Comparison of ENCODE assay signal across 8 cellular contexts in genomic region chr5:37837101-37838032, GRCh38. TPM values are rescaled to one million over a fixed set of nuclear protein-coding genes. Genes with fewer than 3 reads are reported as not detected.
DNase-seq lines count a peak whose midpoint lies in the region; ATAC-seq, FAIRE-seq and TF ChIP-seq lines count a peak whose summit lies in the region.

No MANE protein-coding gene starts in this region.

- H3K27ac ChIP-seq in A549 (peak overlapping the region in 1 of 2 experiments; percentile 20; a peak in 1 of 6 replicates), suprapubic skin (no peak overlapping the region)

- H3K4me2 ChIP-seq in A549, result peak overlapping the region; percentile 95

- H3K4me1 ChIP-seq in A549 (peaks cover 18% of the 10 kb centered on the region), suprapubic skin (peaks cover 47% of the 10 kb centered on the region)

- peak; percentile 82 for TF ChIP-seq RAD21 in A549 (conservative IDR thresholded peaks at IDR 0.05 in 1 of 2, IDR thresholded peaks at IDR 0.05 in 1 of 2)

- peaks cover 29% of the 10 kb centered on the region for H3K4me1 Mint-ChIP-seq in neural crest cell

- peak overlapping the region; percentile 51 for H3K4me3 ChIP-seq in A549
- peak overlapping the region; percentile 47 to 86 for H3K4me3 ChIP-seq in foreskin fibroblast (ENCODE audit: low read depth in 1 of 2, low read length in 2 of 2)
- H3K4me3 ChIP-seq in suprapubic skin, result peak overlapping the region; percentile 57

- DNase-seq in A549 (ENCODE audit: low read depth in 1 of 2, low spot score in 1 of 2) (peak; percentile 69 to 71), NCI-H510A treated with DMSO at 0.1 percent for 48 hours (lab: John Stamatoyannopoulos, UW) (peak; percentile 65), activated T-cell treated with anti-CD3 and anti-CD28 coated beads for 48 hours (ENCODE audit: low read depth) (peak; percentile 74), foreskin fibroblast (peak; percentile 74 to 95), neural crest cell (ENCODE audit: low read depth, low spot score) (peak; percentile 79), suprapubic skin (ENCODE audit: low spot score in 2 of 2) (peak in 1 of 2 donors; percentile 69)

- peak overlapping the region; percentile 84 for H3K4me3 Mint-ChIP-seq in neural crest cell

- H3K36me3 ChIP-seq in suprapubic skin, result no peaks in the 10 kb centered on the region

- FAIRE-seq in A549 (lab: Jason Lieb, UNC), result no peak

- no peaks in the 10 kb centered on the region for H3K9me3 Mint-ChIP-seq in neural crest cell

- no peak overlapping the region for H3K27ac Mint-ChIP-seq in neural crest cell (ENCODE audit: unreplicated experiment)

- TF ChIP-seq POLR2A in A549 (IDR thresholded peaks at IDR 0.05; ENCODE audit: low read length) (no peak), GM18505 (IDR thresholded peaks at IDR 0.05; ENCODE audit: borderline replicate concordance, extremely low read depth, insufficient read depth, insufficient read length) (no peak), suprapubic skin (IDR thresholded peaks at IDR 0.05) (no peak)

- H3K27me3 Mint-ChIP-seq in neural crest cell (ENCODE audit: low read depth), result peaks cover 93% of the 10 kb centered on the region

- H3K36me3 Mint-ChIP-seq in neural crest cell (ENCODE audit: low read depth), result no peaks in the 10 kb centered on the region

- TF ChIP-seq EP300 in A549 (IDR thresholded peaks at IDR 0.05), result no peak
- no peak for TF ChIP-seq EP300 in suprapubic skin (IDR thresholded peaks at IDR 0.05)

- POLR2A ChIA-PET in A549 (lab: Yijun Ruan, JAX), result no interaction called here

- CTCF ChIA-PET in A549 (lab: Yijun Ruan, JAX), result interaction anchor here (0.7 to 1.8 kb wide), 21 partner anchors 10 to 424 kb away, joined by 3 to 19 read pairs (median 3); no protein-coding TSS in a partner anchor

- peaks cover 97% of the 10 kb centered on the region for H3K27me3 ChIP-seq in suprapubic skin

- H3K9me3 ChIP-seq in A549 (no peaks in the 10 kb centered on the region; the same call in 2 of the 3 replicates), suprapubic skin (no peaks in the 10 kb centered on the region)

- peak; percentile 73 for TF ChIP-seq CTCF in A549 (IDR thresholded peaks at IDR 0.05)
- TF ChIP-seq CTCF in foreskin fibroblast (IDR thresholded peaks at IDR 0.05; ENCODE audit: low read depth, low read length), result peak; percentile 82
- TF ChIP-seq CTCF in neural crest cell (conservative IDR thresholded peaks at IDR 0.05), result peak; percentile 89
- TF ChIP-seq CTCF in suprapubic skin (IDR thresholded peaks at IDR 0.05), result peak in 1 of 2 donors; percentile 72

- 5% methylated on average over 55 of the region's 60 CpGs for WGBS in A549 (ENCODE audit: missing lambda C conversion rate)
- 3% methylated on average over 30 of the region's 60 CpGs for WGBS in suprapubic skin

- ATAC-seq in A549 (peak; percentile 58 to 80; a peak in 5 of 6 replicates), GM18505 (IDR thresholded peaks at IDR 0.05; ENCODE audit: unreplicated experiment) (peak; percentile 61), HG03039 (IDR thresholded peaks at IDR 0.05; ENCODE audit: unreplicated experiment) (peak; percentile 56)

TF ChIP-seq in A549, 52 proteins besides CTCF, POLR2A, EP300 and RAD21:
- TF ChIP-seq MAX (IDR thresholded peaks at IDR 0.05), result peak; percentile 62
- no peak for TF ChIP-seq CEBPB (IDR thresholded peaks at IDR 0.05)
- no peak for TF ChIP-seq PHF8 (IDR thresholded peaks at IDR 0.05; ENCODE audit: borderline replicate concordance, low read depth)
- TF ChIP-seq SMC3 (IDR thresholded peaks at IDR 0.05), result peak; percentile 81

RNA-seq across cellular contexts. Expression of gene GDNF, which starts 2.5 kb away (rescaled TPM):
- 0.01 and 0.03 TPM in 2 replicates for polyA plus RNA-seq in A549 (2011; rRNA removed)
- not detected in 2 replicates for polyA plus RNA-seq in A549 (2012; cell fraction: cytosol; rRNA removed)
- polyA plus RNA-seq in A549 (2012; cell fraction: nucleus; rRNA removed), result 0.01 TPM in 1 of 2 replicates, not detected in the other
- polyA plus RNA-seq in A549 (2017; fragmentation: RNase III; extraction: RNeasy Plus Mini Kit Qiagen cat#74134 plus additional on column Dnase treatment), result not detected in 3 replicates
- polyA minus RNA-seq in A549 (2011; rRNA and poly(A)+ RNA removed), result 0.05 TPM in 1 of 2 replicates, not detected in the other
- total RNA-seq in neural crest cell, result 0.30 and 0.65 TPM in 2 replicates
- 1 to 10 TPM in 1 of 4 donors, under 1 TPM in 3; 0.19 to 1.4 (median 0.61) TPM for total RNA-seq in suprapubic skin
